Comparison of ENCODE assay signal across 8 cellular contexts in the genomic region with DNA sequence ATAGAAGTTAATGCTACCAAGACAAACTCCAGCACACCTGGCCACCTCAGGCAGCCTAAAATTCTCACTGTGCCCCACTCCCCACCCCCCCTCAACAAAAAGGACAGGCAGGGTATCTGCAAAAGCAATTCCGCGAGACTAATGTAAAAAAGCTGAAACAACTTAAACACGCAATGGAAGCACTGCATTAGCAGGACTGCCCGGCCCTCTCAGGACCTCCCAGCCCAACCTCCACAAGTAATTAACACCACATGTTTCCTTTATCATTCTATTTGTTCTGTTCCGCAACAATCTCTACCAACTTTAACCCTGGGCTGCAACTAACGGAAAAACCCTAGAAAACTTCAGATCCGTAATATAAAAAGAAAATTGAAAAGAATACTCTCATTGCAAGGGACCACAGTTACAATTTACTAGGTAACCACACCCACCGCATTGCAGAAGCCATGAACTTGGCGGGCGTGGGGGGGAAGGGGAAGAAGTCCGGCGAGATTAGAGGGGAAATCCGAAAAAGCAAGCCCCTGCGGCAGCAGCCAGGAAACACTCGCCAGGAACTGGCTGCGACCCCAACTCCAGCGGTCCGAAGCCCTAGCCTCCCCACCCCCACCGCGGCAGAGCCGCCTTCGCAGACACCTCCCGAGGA. TPM values are rescaled to one million over a fixed set of nuclear protein-coding genes. Genes with fewer than 3 reads are reported as not detected.
DNase-seq lines count a peak whose midpoint lies in the region; ATAC-seq and TF ChIP-seq lines count a peak whose summit lies in the region.

No MANE protein-coding gene starts in this region.

- H3K4me3 Mint-ChIP-seq in CD14-positive monocyte (peak overlapping the region; percentile 92 to 96), naive B cell (peak overlapping the region; percentile 3 to 75 (median 51))

- H3K36me3 ChIP-seq in endocrine pancreas (ENCODE audit: control insufficient read depth, insufficient read depth, low read length), result no peaks in the 10 kb centered on the region

- H3K4me1 Mint-ChIP-seq in CD14-positive monocyte, result peaks cover 34% of the 10 kb centered on the region
- peaks cover 0 to 9% (median 0%) of the 10 kb centered on the region in 3 donors for H3K4me1 Mint-ChIP-seq in naive B cell

- intact Hi-C loops in CD14-positive monocyte (cut with micrococcal nuclease), result loop anchor here in 1 of 2 donors (5.0 to 10.0 kb wide), 2 partner anchors 65 to 118 kb away; no protein-coding TSS in a partner anchor

- H3K27ac Mint-ChIP-seq in CD14-positive monocyte (peak overlapping the region; percentile 33 to 93 (median 84)), naive B cell (no peak overlapping the region)

- peak overlapping the region; percentile 85 for H3K4me3 ChIP-seq in endocrine pancreas (ENCODE audit: control insufficient read depth, insufficient read depth, low read length)

- DNase-seq in CD14-positive monocyte (ENCODE audit: low spot score) (peak; percentile 54), NCI-H2171 (lab: John Stamatoyannopoulos, UW) (peak; percentile 25), naive B cell (no peak), omental fat pad (ENCODE audit: low spot score) (no peak), NCI-H526 treated with DMSO at 0.1 percent for 48 hours (lab: John Stamatoyannopoulos, UW) (no peak)

- ATAC-seq in naive B cell (ENCODE audit: low read depth in 2 of 2) (peak in 1 of 2 donors; percentile 28), HG03457 (IDR thresholded peaks at IDR 0.05; ENCODE audit: unreplicated experiment) (no peak), omental fat pad (ENCODE audit: low FRiP score) (no peak), GM21381 (IDR thresholded peaks at IDR 0.05; ENCODE audit: unreplicated experiment) (no peak)

- H3K27me3 Mint-ChIP-seq in CD14-positive monocyte (ENCODE audit: low read depth in 3 of 3) (peaks cover 8 to 33% (median 23%) of the 10 kb centered on the region in 3 donors), naive B cell (peaks cover 42 to 62% (median 48%) of the 10 kb centered on the region in 3 donors)

- H3K27me3 ChIP-seq in endocrine pancreas (ENCODE audit: control insufficient read depth, insufficient read depth, low read length), result no peaks in the 10 kb centered on the region

- no peak for TF ChIP-seq CTCF in CD14-positive monocyte (IDR thresholded peaks at IDR 0.05)
- no peak for TF ChIP-seq CTCF in omental fat pad (IDR thresholded peaks at IDR 0.05)

- peak overlapping the region; percentile 84 for H3K9ac ChIP-seq in endocrine pancreas (ENCODE audit: control insufficient read depth, insufficient read depth, low read length)

- peaks cover 12% of the 10 kb centered on the region for H3K4me1 ChIP-seq in endocrine pancreas (ENCODE audit: control insufficient read depth, insufficient read depth, low read length)

- peaks cover 0 to 1% of the 10 kb centered on the region in 2 donors for H3K36me3 Mint-ChIP-seq in CD14-positive monocyte
- H3K36me3 Mint-ChIP-seq in naive B cell, result no peaks in the 10 kb centered on the region

- H3K9me3 Mint-ChIP-seq in CD14-positive monocyte (no peaks in the 10 kb centered on the region), naive B cell (no peaks in the 10 kb centered on the region)

- H3K9me3 ChIP-seq in endocrine pancreas (ENCODE audit: control insufficient read depth, low read length), result no peaks in the 10 kb centered on the region

RNA-seq across cellular contexts. Expression of a gene that starts 1.3 kb away (rescaled TPM):
- polyA plus RNA-seq in CD14-positive monocyte, result 10 to 100 TPM; 25.2 to 56.6 TPM
- under 1 TPM in 3 of 6 donors, not detected in 3; 0.17 to 0.45 (median 0.21) TPM for polyA plus RNA-seq in naive B cell (ENCODE audit: low read depth in 6 of 6)
- 100 to 1,000 TPM; 138 to 319 (median 184) TPM for total RNA-seq in omental fat pad

Comparison
In these comparisons a context has a peak if more than half of its experiments do, and no peak if none do; other contexts are left out.
1. DNase-seq: peak in CD14-positive monocyte (single experiment) and NCI-H2171 (single experiment); none in naive B cell (single experiment), omental fat pad (single experiment) and NCI-H526 treated with DMSO at 0.1 percent for 48 hours (single experiment).
2. H3K27ac Mint-ChIP-seq: peak in CD14-positive monocyte (7 of 7); none in naive B cell (0 of 6).
3. RNA of a gene that starts 1.3 kb away (polyA plus RNA-seq): 25.2 to 56.6 TPM in CD14-positive monocyte; 0.17 to 0.45 TPM in naive B cell; every median in the first group is over 10 times any median in the second.